Comparison of ENCODE assay signal across 29 cellular contexts in genomic region chr20:24612799-24613775, GRCh38.
DNase-seq lines count a peak whose midpoint lies in the region; ATAC-seq, FAIRE-seq and TF ChIP-seq lines count a peak whose summit lies in the region.
"Had no signal": no experiment of that assay in that cellular context is flagged by ENCODE, and none has a peak within 500 bp of the region (broad histone marks: within the 10 kb centered on the region; RNA-seq: fewer than 3 reads in every experiment).

No MANE protein-coding gene starts in this region.

- H3K79me2 ChIP-seq in astrocyte (ENCODE audit: insufficient read depth, low read length) = no peaks in the 10 kb centered on the region

- no peaks in the 10 kb centered on the region for H3K9me3 Mint-ChIP-seq in astrocyte (ENCODE audit: unreplicated experiment)
- H3K9me3 Mint-ChIP-seq: activated naive CD4-positive, alpha-beta T cell treated with anti-CD3 and anti-CD28 coated beads, Interleukin-2, amount 50 U/mL, for 24 hours; CD4-positive, alpha-beta memory T cell; GM23338; stimulated activated naive CD8-positive, alpha-beta T cell treated with anti-CD3 and anti-CD28 coated beads, Interleukin-15, amount 100 ng/mL, for 72 hours had no signal

- H3K27me3 ChIP-seq in astrocyte (ENCODE audit: insufficient read depth, low read length) (no peaks in the 10 kb centered on the region), A673 (replicated peaks; ENCODE audit: insufficient read depth, low read depth, low read length, poor library complexity) (no peaks in the 10 kb centered on the region)

- H3K27me3 Mint-ChIP-seq in astrocyte (ENCODE audit: low read depth, unreplicated experiment) = peaks cover 4% of the 10 kb centered on the region
- H3K27me3 Mint-ChIP-seq: activated naive CD4-positive, alpha-beta T cell treated with anti-CD3 and anti-CD28 coated beads, Interleukin-2, amount 50 U/mL, for 24 hours had no signal

- peaks cover 20% of the 10 kb centered on the region for H3K4me1 ChIP-seq in astrocyte (ENCODE audit: insufficient read depth, low read length)
- peaks cover 52% of the 10 kb centered on the region for H3K4me1 ChIP-seq in A673 (ENCODE audit: insufficient read depth, low read length, poor library complexity, severe bottlenecking)

- H3K36me3 ChIP-seq in astrocyte (ENCODE audit: insufficient read depth, low read length) = no peaks in the 10 kb centered on the region
- H3K36me3 ChIP-seq in A673 (ENCODE audit: insufficient read depth, low read length, poor library complexity, severe bottlenecking) = no peaks in the 10 kb centered on the region
- H3K36me3 ChIP-seq: thoracic aorta, WERI-Rb-1 had no signal

- no peak overlapping the region for H3K4me3 Mint-ChIP-seq in astrocyte (ENCODE audit: unreplicated experiment)
- H3K4me3 Mint-ChIP-seq: activated naive CD4-positive, alpha-beta T cell treated with anti-CD3 and anti-CD28 coated beads, Interleukin-2, amount 50 U/mL, for 24 hours; CD4-positive, alpha-beta memory T cell; GM23338; naive B cell; stimulated activated naive CD8-positive, alpha-beta T cell treated with anti-CD3 and anti-CD28 coated beads, Interleukin-15, amount 100 ng/mL, for 72 hours had no signal

- H3K9ac ChIP-seq in astrocyte (ENCODE audit: low read length) = no peak overlapping the region

- no peak overlapping the region for H2AFZ ChIP-seq in astrocyte (ENCODE audit: low read depth, low read length)
- H2AFZ ChIP-seq: GM23338 had no signal

- POLR2A ChIA-PET in A673 (lab: Charles Lee; ENCODE audit: low non-redundant PET) = no interaction called here

- intact Hi-C loops in Right ventricle myocardium superior (cut with DNase I) (no loop called here), cardiac septum (cut with DNase I) (loop anchor here (10.0 kb wide), 1 partner anchor 108 kb away; no protein-coding TSS in a partner anchor), left cardiac atrium (cut with DNase I) (loop anchor here in 1 of 2 donors (5.0 to 10.0 kb wide), 2 partner anchors 111 to 148 kb away; partner anchors contain the start of gene SYNDIG1), A673 (cut with micrococcal nuclease; ENCODE audit: unreplicated experiment) (loop anchor here (5.0 kb wide), 2 partner anchors 39 to 144 kb away; no protein-coding TSS in a partner anchor)

- peak; percentile 91 for ATAC-seq in Right ventricle myocardium superior (ENCODE audit: poor library complexity)
- ATAC-seq in left cardiac atrium = peak; percentile 76 to 85
- ATAC-seq: GM12878; GM23338; stimulated activated naive CD8-positive, alpha-beta T cell treated with anti-CD3 and anti-CD28 coated beads, Interleukin-15, amount 100 ng/mL, for 72 hours had no signal

- BruUV-seq in A673 (replicated peaks; lab: Mats Ljungman, UMichigan) = no TSS peak

- H3K4me3 ChIP-seq in astrocyte (ENCODE audit: insufficient read depth, low read depth, low read length) (no peak overlapping the region), A673 (ENCODE audit: low read depth, low read length, poor library complexity, severe bottlenecking) (no peak overlapping the region)
- H3K4me3 ChIP-seq: GM12878, GM23338, thoracic aorta had no signal

- no peaks in the 10 kb centered on the region for H3K36me3 Mint-ChIP-seq in astrocyte (ENCODE audit: low read depth, unreplicated experiment)
- H3K36me3 Mint-ChIP-seq: activated naive CD4-positive, alpha-beta T cell treated with anti-CD3 and anti-CD28 coated beads, Interleukin-2, amount 50 U/mL, for 24 hours; CD4-positive, alpha-beta memory T cell; naive B cell had no signal

- H4K20me1 ChIP-seq in astrocyte (ENCODE audit: insufficient read depth, low read length) = no peaks in the 10 kb centered on the region

- H3K27ac Mint-ChIP-seq in astrocyte (ENCODE audit: unreplicated experiment) = no peak overlapping the region
- H3K27ac Mint-ChIP-seq: activated naive CD4-positive, alpha-beta T cell treated with anti-CD3 and anti-CD28 coated beads, Interleukin-2, amount 50 U/mL, for 24 hours; CD4-positive, alpha-beta memory T cell; GM23338; naive B cell had no signal

- peak overlapping the region; percentile 10 for H3K4me2 ChIP-seq in astrocyte (ENCODE audit: low read length)
- H3K4me2 ChIP-seq: GM23338 had no signal

- H3K4me1 Mint-ChIP-seq in astrocyte (ENCODE audit: low read depth, unreplicated experiment) = peaks cover 9% of the 10 kb centered on the region
- H3K4me1 Mint-ChIP-seq: activated naive CD4-positive, alpha-beta T cell treated with anti-CD3 and anti-CD28 coated beads, Interleukin-2, amount 50 U/mL, for 24 hours; CD4-positive, alpha-beta memory T cell; naive B cell; stimulated activated naive CD8-positive, alpha-beta T cell treated with anti-CD3 and anti-CD28 coated beads, Interleukin-15, amount 100 ng/mL, for 72 hours had no signal

- no peak for TF ChIP-seq CTCF in astrocyte (IDR thresholded peaks at IDR 0.05; ENCODE audit: insufficient read depth, low read depth, low read length)
- no peak for TF ChIP-seq CTCF in A673 (conservative IDR thresholded peaks at IDR 0.05; ENCODE audit: low read depth, low read length)

- no peaks in the 10 kb centered on the region for H3K9me3 ChIP-seq in astrocyte (ENCODE audit: insufficient read depth, low read depth, low read length)
- no peaks in the 10 kb centered on the region for H3K9me3 ChIP-seq in A673 (ENCODE audit: low read depth, low read length, poor library complexity, severe bottlenecking)
- H3K9me3 ChIP-seq: thoracic aorta had no signal

- CTCF ChIA-PET in A673 (lab: Charles Lee) = no interaction called here

- DNase-seq in Right ventricle myocardium superior (no peak), cardiac septum (ENCODE audit: low spot score) (no peak), astrocyte (ENCODE audit: low read depth) (peak; percentile 3), left cardiac atrium (no peak), ureter (ENCODE audit: low spot score) (peak; percentile 31), A673 (ENCODE audit: low spot score) (no peak), NCI-H1092 treated with DMSO at 0.1 percent for 48 hours (lab: John Stamatoyannopoulos, UW) (no peak), activated T-cell treated with anti-CD3 and anti-CD28 coated beads for 4 hours (no peak)
- DNase-seq: 8988T; activated CD4-positive, alpha-beta T cell treated with anti-CD3 and anti-CD28 coated beads for 48 hours; amniotic stem cell; CD4-positive, alpha-beta memory T cell; effector CD4-positive, alpha-beta T cell; naive B cell; NCI-H1048; NCI-H1694 treated with DMSO at 0.1 percent for 48 hours; nucleus accumbens; stimulated activated naive CD8-positive, alpha-beta T cell treated with anti-CD3 and anti-CD28 coated beads, Interleukin-15, amount 100 ng/mL, for 72 hours; T1000; WERI-Rb-1 had no signal

- FAIRE-seq in astrocyte (lab: Jason Lieb, UNC) = no peak
- FAIRE-seq: D721Med, GM12878, GM19239, islet of Langerhans, urothelium cell line had no signal

- no peak overlapping the region for H3K27ac ChIP-seq in astrocyte (ENCODE audit: low read depth, low read length)
- no peak overlapping the region for H3K27ac ChIP-seq in A673 (ENCODE audit: low read depth, low read length, poor library complexity, severe bottlenecking)
- H3K27ac ChIP-seq: HL-60, thoracic aorta, WERI-Rb-1 had no signal

Comparison
In these comparisons a context has a peak if more than half of its experiments do, and no peak if none do; other contexts are left out.
1. DNase-seq: peak in astrocyte (single experiment) and ureter (single experiment); none in Right ventricle myocardium superior (single experiment), cardiac septum (single experiment), left cardiac atrium (single experiment), A673 (single experiment), NCI-H1092 treated with DMSO at 0.1 percent for 48 hours (single experiment) and activated T-cell treated with anti-CD3 and anti-CD28 coated beads for 4 hours (single experiment).